18 cellular contexts compared by ENCODE assay signal in genomic region chr10:7400068-7400824, GRCh38. TPM values are rescaled to one million over a fixed set of nuclear protein-coding genes. Genes with fewer than 3 reads are reported as not detected.
DNase-seq lines count a peak whose midpoint lies in the region; ATAC-seq, FAIRE-seq and TF ChIP-seq lines count a peak whose summit lies in the region.
"Had no signal": no experiment of that assay in that cellular context is flagged by ENCODE, and none has a peak within 500 bp of the region (broad histone marks: within the 10 kb centered on the region; RNA-seq: fewer than 3 reads in every experiment).

No MANE protein-coding gene starts in this region.

- H3K9me1 ChIP-seq in K562 (ENCODE audit: control insufficient read depth, insufficient read depth, low read length), result peaks cover 4% of the 10 kb centered on the region

- H3K4me2 ChIP-seq in K562 (ENCODE audit: insufficient read depth, low read length), result peak overlapping the region; percentile 50
- H3K4me2 ChIP-seq: BLaER1 treated with 17β-estradiol and CSF1 and Interleukin-3, amounts not matched to agents 10 nM and 100 nM had no signal

- H3K27me3 ChIP-seq in K562 (ENCODE audit: control insufficient read depth in 2 of 2, insufficient read depth in 2 of 2, low read length in 2 of 2), result no peaks in the 10 kb centered on the region
- H3K27me3 ChIP-seq: BLaER1 treated with 17β-estradiol and CSF1 and Interleukin-3, amounts not matched to agents 10 nM and 100 nM had no signal

- POLR2A ChIA-PET in K562 (lab: Yijun Ruan, JAX), result interaction anchor here (0.6 to 1.3 kb wide), 3 partner anchors 11 to 147 kb away, joined by 3 to 6 read pairs (median 4); partner anchors contain the start of gene SFMBT2

- no peak for TF ChIP-seq RAD21 in K562 (CRISPR knock-in tag; conservative IDR thresholded peaks at IDR 0.05 in 1 of 2, IDR thresholded peaks at IDR 0.05 in 1 of 2)

- H3K9me3 ChIP-seq in K562 (replicated peaks; ENCODE audit: control insufficient read depth, insufficient read depth, low read depth, low read length), result no peaks in the 10 kb centered on the region
- H3K9me3 ChIP-seq: HAP-1 had no signal

- BruUV-seq in K562 (replicated peaks; lab: Mats Ljungman, UMichigan), result no TSS peak

- peaks cover 95% of the 10 kb centered on the region for H3K79me2 ChIP-seq in K562 (ENCODE audit: control insufficient read depth, insufficient read depth, low read length)

- DNase-seq in activated T-cell treated with anti-CD3 and anti-CD28 coated beads, Interleukin-2, amount 50 U/mL, for 24 hours, result no peak
- DNase-seq in activated T-cell treated with anti-CD3 and anti-CD28 coated beads for 4 hours (no peak), K562 (ENCODE audit: extremely low read depth in 1 of 4, low spot score in 3 of 4) (peak in 1 of 4 experiments; percentile 27), left cardiac atrium (peak; percentile 44), D341Med (ENCODE audit: low spot score) (no peak)
- no peak for DNase-seq in stimulated activated effector memory CD8-positive, alpha-beta T cell treated with anti-CD3 and anti-CD28 coated beads, Interleukin-12 subunit alpha, Interleukin-12 subunit beta, amount 100 ng/mL, for 72 hours (ENCODE audit: low spot score in 2 of 2)
- DNase-seq: KG1, NCI-H1048, NCI-H146, NCI-H2081, NCI-H748 treated with DMSO at 0.1 percent for 48 hours, PC-3 had no signal

- H3K9ac ChIP-seq in K562 (ENCODE audit: insufficient read depth in 1 of 2, low read depth in 2 of 2, low read length in 2 of 2), result peak overlapping the region in 1 of 2 experiments; percentile 38; a peak in 2 of 4 replicates
- H3K9ac ChIP-seq: BLaER1 treated with 17β-estradiol and CSF1 and Interleukin-3, amounts not matched to agents 10 nM and 100 nM had no signal

- H3K36me3 Mint-ChIP-seq in activated T-cell treated with anti-CD3 and anti-CD28 coated beads, Interleukin-2, amount 50 U/mL, for 24 hours (ENCODE audit: low read depth), result peaks cover 70% of the 10 kb centered on the region
- H3K36me3 Mint-ChIP-seq in stimulated activated effector memory CD8-positive, alpha-beta T cell treated with anti-CD3 and anti-CD28 coated beads, Interleukin-12 subunit alpha, Interleukin-12 subunit beta, amount 100 ng/mL, for 72 hours, result peaks cover 18% of the 10 kb centered on the region

- 24% methylated on average over 10 of the region's 10 CpGs for WGBS in K562 (ENCODE audit: insufficient coverage, low coverage, missing lambda C conversion rate)

- FAIRE-seq in K562 (lab: Jason Lieb, UNC), result no peak
- FAIRE-seq: A204.1 had no signal

- H3K36me3 ChIP-seq in K562 (ENCODE audit: control insufficient read depth, insufficient read depth, low read length), result peaks cover 11% of the 10 kb centered on the region
- H3K36me3 ChIP-seq: HAP-1 had no signal

- H3K27ac Mint-ChIP-seq in activated T-cell treated with anti-CD3 and anti-CD28 coated beads, Interleukin-2, amount 50 U/mL, for 24 hours, result peak overlapping the region; percentile 37
- peak overlapping the region; percentile 56 for H3K27ac Mint-ChIP-seq in stimulated activated effector memory CD8-positive, alpha-beta T cell treated with anti-CD3 and anti-CD28 coated beads, Interleukin-12 subunit alpha, Interleukin-12 subunit beta, amount 100 ng/mL, for 72 hours

- intact Hi-C loops in K562 (cut with micrococcal nuclease) (loop anchor here (10.0 kb wide), 1 partner anchor 85 kb away; no protein-coding TSS in a partner anchor), left cardiac atrium (cut with DNase I) (loop anchor here in 1 of 2 donors (10.0 kb wide), 1 partner anchor 65 kb away; no protein-coding TSS in a partner anchor)

- no peak for TF ChIP-seq EP300 in K562 (IDR thresholded peaks at IDR 0.05; ENCODE audit: low read length)

- H3K4me1 ChIP-seq in K562 (replicated peaks in 1 of 2; ENCODE audit: control insufficient read depth in 2 of 2, insufficient read depth in 2 of 2, low read length in 2 of 2), result peaks cover 11 to 44% of the 10 kb centered on the region in 2 experiments; a peak in 3 of 5 replicates
- H3K4me1 ChIP-seq: HAP-1 had no signal

- H2AFZ ChIP-seq in K562 (ENCODE audit: low read depth, low read length), result no peak overlapping the region

- in situ Hi-C loops in K562 (cut with MboI), result loop anchor here (10.0 to 25.0 kb wide), 2 partner anchors 135 to 713 kb away; no protein-coding TSS in a partner anchor

- no peak overlapping the region for H3K4me3 ChIP-seq in K562
- H3K4me3 ChIP-seq: BLaER1 treated with 17β-estradiol and CSF1 and Interleukin-3, amounts not matched to agents 10 nM and 100 nM; HAP-1; SK-N-MC had no signal

- no peak overlapping the region for H3K4me3 Mint-ChIP-seq in activated T-cell treated with anti-CD3 and anti-CD28 coated beads, Interleukin-2, amount 50 U/mL, for 24 hours
- no peak overlapping the region for H3K4me3 Mint-ChIP-seq in stimulated activated effector memory CD8-positive, alpha-beta T cell treated with anti-CD3 and anti-CD28 coated beads, Interleukin-12 subunit alpha, Interleukin-12 subunit beta, amount 100 ng/mL, for 72 hours

- H3K4me1 Mint-ChIP-seq in activated T-cell treated with anti-CD3 and anti-CD28 coated beads, Interleukin-2, amount 50 U/mL, for 24 hours (ENCODE audit: low read depth), result peaks cover 74% of the 10 kb centered on the region
- peaks cover 66% of the 10 kb centered on the region for H3K4me1 Mint-ChIP-seq in stimulated activated effector memory CD8-positive, alpha-beta T cell treated with anti-CD3 and anti-CD28 coated beads, Interleukin-12 subunit alpha, Interleukin-12 subunit beta, amount 100 ng/mL, for 72 hours

- ATAC-seq in K562, result peak; percentile 50
- ATAC-seq in left cardiac atrium, result peak; percentile 61 to 65
- ATAC-seq in stimulated activated effector memory CD8-positive, alpha-beta T cell treated with anti-CD3 and anti-CD28 coated beads, Interleukin-12 subunit alpha, Interleukin-12 subunit beta, amount 100 ng/mL, for 72 hours, result no peak
- no peak for ATAC-seq in GM21723 (IDR thresholded peaks at IDR 0.05; ENCODE audit: unreplicated experiment)
- ATAC-seq in HG02610 (IDR thresholded peaks at IDR 0.05; ENCODE audit: unreplicated experiment), result no peak
- ATAC-seq: PC-3 had no signal

- H3K27ac ChIP-seq in K562 (ENCODE audit: extremely low read depth, low read depth, low read length), result peak overlapping the region; percentile 14; the same call in 1 of the 3 replicates
- H3K27ac ChIP-seq: SK-N-MC had no signal

- no peak for TF ChIP-seq CTCF in K562 (IDR thresholded peaks at IDR 0.05 in 2 of 3, conservative IDR thresholded peaks at IDR 0.05 in 1 of 3; ENCODE audit: insufficient read depth in 2 of 3, low read depth in 1 of 3, low read length in 3 of 3)

- no peak for TF ChIP-seq POLR2A in K562 (conservative IDR thresholded peaks at IDR 0.05)

- no peaks in the 10 kb centered on the region for H3K27me3 Mint-ChIP-seq in activated T-cell treated with anti-CD3 and anti-CD28 coated beads, Interleukin-2, amount 50 U/mL, for 24 hours

- CTCF ChIA-PET in K562 (lab: Yijun Ruan, JAX; ENCODE audit: low intra/inter-chr PET ratio), result no interaction called here

- no peaks in the 10 kb centered on the region for H3K9me3 Mint-ChIP-seq in activated T-cell treated with anti-CD3 and anti-CD28 coated beads, Interleukin-2, amount 50 U/mL, for 24 hours
- no peaks in the 10 kb centered on the region for H3K9me3 Mint-ChIP-seq in stimulated activated effector memory CD8-positive, alpha-beta T cell treated with anti-CD3 and anti-CD28 coated beads, Interleukin-12 subunit alpha, Interleukin-12 subunit beta, amount 100 ng/mL, for 72 hours

- H4K20me1 ChIP-seq in K562 (replicated peaks; ENCODE audit: control insufficient read depth, insufficient read depth, low read length), result peaks cover 27% of the 10 kb centered on the region; the same call in 1 of the 2 replicates

TF ChIP-seq in K562, 482 proteins besides CTCF, POLR2A, EP300 and RAD21 (continues in another document):
- TF ChIP-seq BACH1 (tag; IDR thresholded peaks at IDR 0.05) (no peak), ILK (tag; IDR thresholded peaks at IDR 0.05; ENCODE audit: borderline replicate concordance, low read depth) (no peak), SNIP1 (IDR thresholded peaks at IDR 0.05; ENCODE audit: low read depth) (no peak), CBFA2T3 (IDR thresholded peaks at IDR 0.05) (peak; percentile 9; the same call in 1 of the 2 replicates)

RNA-seq across cellular contexts. Expression of gene SFMBT2, which starts 10.6 kb away (rescaled TPM):
- 51.8 and 114 TPM in 2 replicates for total RNA-seq in K562 (2011; cell fraction: chromatin; rRNA removed; ENCODE audit: low replicate concordance)
- 23.8 and 29.5 TPM in 2 replicates for total RNA-seq in K562 (2011; cell fraction: nucleolus; rRNA removed)
- 50.7 and 67.7 TPM in 2 replicates for total RNA-seq in K562 (2011; cell fraction: nucleoplasm; rRNA removed)
- 5.2 and 6.4 TPM in 2 replicates for total RNA-seq in K562 (2014; rRNA removed)
- 9.6 and 9.9 TPM in 2 replicates for total RNA-seq in K562 (2014; rRNA removed; fragmentation: Illumina TruSeq; extraction: Trizol)
- 7.3 and 7.6 TPM in 2 replicates for total RNA-seq in K562 (2015; rRNA removed; fragmentation: Illumina TruSeq; extraction: Trizol)
- 12.1 and 13.6 TPM in 2 replicates for total RNA-seq in K562 (2021)
- polyA plus RNA-seq in K562 (2011; rRNA removed), result 8.4 and 10.0 TPM in 2 replicates
- polyA plus RNA-seq in K562 (2011; cell fraction: cytosol; rRNA removed), result 4.1 and 7.4 TPM in 2 replicates
- 23.9 and 27.9 TPM in 2 replicates for polyA plus RNA-seq in K562 (2011; cell fraction: nucleus; rRNA removed)
- polyA plus RNA-seq in K562 (2012), result 5.0 and 6.9 TPM in 2 replicates
- polyA plus RNA-seq in K562 (2014; fragmentation: Illumina TruSeq; extraction: Trizol), result 7.8 and 9.2 TPM in 2 replicates
- 1 to 10 TPM; 1.2 TPM for polyA plus RNA-seq in K562 (2014; fragmentation: Nextera tagmentation; extraction: Ambion mirVana)
- 6.2 and 6.5 TPM in 2 replicates for polyA plus RNA-seq in K562 (2014; rRNA removed)
- polyA minus RNA-seq in K562 (2011; rRNA and poly(A)+ RNA removed), result 17.7 and 30.0 TPM in 2 replicates
- 8.5 and 9.5 TPM in 2 replicates for polyA minus RNA-seq in K562 (2011; cell fraction: cytosol; rRNA and poly(A)+ RNA removed)
- 18.8 and 35.8 TPM in 2 replicates for polyA minus RNA-seq in K562 (2011; cell fraction: nucleus; rRNA and poly(A)+ RNA removed)
- total RNA-seq in left cardiac atrium, result 10 to 100 TPM in 1 of 2 donors, 1 to 10 TPM in 1; 9.9 to 11.4 TPM

Comparison
In these comparisons a context has a peak if more than half of its experiments do, and no peak if none do; other contexts are left out.
1. ATAC-seq: peak in K562 (single experiment) and left cardiac atrium (2 of 2); none in stimulated activated effector memory CD8-positive, alpha-beta T cell treated with anti-CD3 and anti-CD28 coated beads, Interleukin-12 subunit alpha, Interleukin-12 subunit beta, amount 100 ng/mL, for 72 hours (single experiment), GM21723 (single experiment) and HG02610 (single experiment).